Comparison of ENCODE assay signal across 8 cellular contexts in the genomic region with DNA sequence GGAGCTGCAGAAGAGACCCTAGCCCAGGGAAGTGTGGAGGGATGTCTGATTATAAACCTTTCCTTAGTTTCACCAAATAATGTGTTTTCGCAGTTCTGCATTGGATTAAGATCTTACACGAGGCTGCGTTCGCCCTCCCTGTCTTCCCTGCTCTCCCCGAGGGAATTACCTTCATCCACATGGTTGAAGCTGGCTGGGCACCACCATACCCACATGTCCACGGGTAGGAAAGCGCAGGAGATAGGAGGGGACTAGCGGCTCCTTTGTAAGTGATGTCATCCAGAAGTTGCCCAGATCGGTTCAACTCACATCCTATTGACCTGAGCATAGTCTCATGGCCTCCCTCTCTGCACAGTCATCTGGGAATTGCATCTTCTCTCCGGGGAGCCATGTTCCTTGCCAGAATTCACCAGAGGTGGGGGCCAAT. TPM values are rescaled to one million over a fixed set of nuclear protein-coding genes. Genes with fewer than 3 reads are reported as not detected.
DNase-seq lines count a peak whose midpoint lies in the region; ATAC-seq and TF ChIP-seq lines count a peak whose summit lies in the region.

No MANE protein-coding gene starts in this region.

- CTCF ChIA-PET in SK-N-SH (lab: Yijun Ruan, JAX) = interaction anchor here (0.6 to 1.5 kb wide), 5 partner anchors 8 to 100 kb away, joined by 3 to 6 read pairs (median 3); no protein-coding TSS in a partner anchor

- 2% methylated on average over 10 of the region's 10 CpGs for WGBS in SK-N-SH (ENCODE audit: low lambda C conversion rate)
- 7 to 8% methylated on average over 10 of the region's 10 CpGs for WGBS in ectodermal cell, 2 experiments

- no peak for TF ChIP-seq RAD21 in SK-N-SH (IDR thresholded peaks at IDR 0.05; ENCODE audit: low read length)

- peak overlapping the region; percentile 91 for H3K4me2 ChIP-seq in SK-N-SH

- H3K4me3 ChIP-seq in HUES6 (ENCODE audit: low read depth, low read length) = peak overlapping the region; percentile 97
- peak overlapping the region; percentile 89 to 99 for H3K4me3 ChIP-seq in SK-N-SH (ENCODE audit: low read depth in 2 of 2, low read length in 1 of 2)
- H3K4me3 ChIP-seq in ectodermal cell (ENCODE audit: insufficient read depth, low read depth, low read length) = peak overlapping the region; percentile 87
- H3K4me3 ChIP-seq in mononuclear cell (ENCODE audit: low read length) = peak overlapping the region; percentile 80
- H3K4me3 ChIP-seq in vagina = peak overlapping the region; percentile 73 to 75

- no peak for TF ChIP-seq EP300 in SK-N-SH (IDR thresholded peaks at IDR 0.05; ENCODE audit: borderline replicate concordance in 1 of 2, low read depth in 1 of 2, low read length in 1 of 2)

- H3K9me2 ChIP-seq in SK-N-SH = no peaks in the 10 kb centered on the region

- no peaks in the 10 kb centered on the region for H3K9me3 ChIP-seq in HUES6 (ENCODE audit: control insufficient read depth, insufficient read depth, low read depth, low read length)
- no peaks in the 10 kb centered on the region for H3K9me3 ChIP-seq in SK-N-SH
- H3K9me3 ChIP-seq in ectodermal cell (ENCODE audit: control insufficient read depth, low read length) = no peaks in the 10 kb centered on the region
- no peaks in the 10 kb centered on the region for H3K9me3 ChIP-seq in mononuclear cell (ENCODE audit: low read depth, low read length)
- H3K9me3 ChIP-seq in vagina = no peaks in the 10 kb centered on the region

- no peak for TF ChIP-seq POLR2A in vagina (IDR thresholded peaks at IDR 0.05)

- peaks cover 58% of the 10 kb centered on the region for H3K79me2 ChIP-seq in SK-N-SH (ENCODE audit: insufficient read depth)

- H2AFZ ChIP-seq in SK-N-SH (ENCODE audit: low read depth) = peak overlapping the region; percentile 87

- H3K36me3 ChIP-seq in HUES6 (ENCODE audit: control insufficient read depth, insufficient read depth, low read length) (peaks cover 24% of the 10 kb centered on the region), SK-N-SH (replicated peaks in 1 of 2; ENCODE audit: control insufficient read depth in 1 of 2, insufficient read depth in 2 of 2, low read length in 1 of 2) (peaks cover 15 to 16% of the 10 kb centered on the region in 2 experiments), ectodermal cell (ENCODE audit: control insufficient read depth, insufficient read depth, low read length) (peaks cover 12% of the 10 kb centered on the region), vagina (no peaks in the 10 kb centered on the region)

- H3K27ac ChIP-seq in HUES6 (ENCODE audit: low read depth, low read length) (no peak overlapping the region), SK-N-SH (ENCODE audit: low read depth in 2 of 2, low read length in 1 of 2) (peak overlapping the region; percentile 88 to 90), ectodermal cell (ENCODE audit: insufficient read depth, low read depth, low read length, poor library complexity, severe bottlenecking) (no peak overlapping the region), vagina (peak overlapping the region; percentile 79)

- peaks cover 30% of the 10 kb centered on the region for H3F3A ChIP-seq in SK-N-SH (replicated peaks; ENCODE audit: insufficient read depth)

- intact Hi-C loops in vagina (cut with DNase I) = loop anchor here (10.0 kb wide), 1 partner anchor 102 kb away; a partner anchor contains a TSS

- H3K4me1 ChIP-seq in HUES6 (ENCODE audit: control insufficient read depth, insufficient read depth, low read length) = peaks cover 14% of the 10 kb centered on the region
- H3K4me1 ChIP-seq in SK-N-SH (ENCODE audit: control insufficient read depth in 1 of 2, insufficient read depth in 2 of 2, low read depth in 1 of 2, low read length in 1 of 2) = peaks cover 13 to 17% of the 10 kb centered on the region in 2 experiments; a peak in 3 of 4 replicates
- peaks cover 7% of the 10 kb centered on the region for H3K4me1 ChIP-seq in ectodermal cell (ENCODE audit: control insufficient read depth, insufficient read depth, low read length)
- H3K4me1 ChIP-seq in mononuclear cell (ENCODE audit: insufficient read depth, low read length) = peaks cover 24% of the 10 kb centered on the region
- peaks cover 18% of the 10 kb centered on the region for H3K4me1 ChIP-seq in vagina

- ATAC-seq in HG03175 (IDR thresholded peaks at IDR 0.05; ENCODE audit: unreplicated experiment) = no peak

- DNase-seq in DMS79 treated with DMSO at 0.1 percent for 48 hours (lab: John Stamatoyannopoulos, UW) (peak; percentile 43), SK-N-SH (peak; percentile 80), vagina (ENCODE audit: extremely low spot score in 2 of 2) (no peak), SKM-1 treated with dmso at 0.1 percent for 144 hours (lab: John Stamatoyannopoulos, UW; ENCODE audit: unreplicated experiment) (no peak)

- H3K27me3 ChIP-seq in HUES6 (ENCODE audit: control insufficient read depth, insufficient read depth, low read length) (peaks cover 9% of the 10 kb centered on the region), SK-N-SH (ENCODE audit: insufficient read depth) (no peaks in the 10 kb centered on the region), ectodermal cell (ENCODE audit: control insufficient read depth, insufficient read depth, low read length, poor library complexity, severe bottlenecking) (no peaks in the 10 kb centered on the region), mononuclear cell (ENCODE audit: insufficient read depth, low read length) (no peaks in the 10 kb centered on the region), vagina (no peaks in the 10 kb centered on the region)

- TF ChIP-seq CTCF in SK-N-SH (IDR thresholded peaks at IDR 0.05) (no peak), vagina (IDR thresholded peaks at IDR 0.05) (no peak)

- peaks cover 9% of the 10 kb centered on the region; the same call in 1 of the 2 replicates for H4K20me1 ChIP-seq in SK-N-SH (ENCODE audit: insufficient read depth)

- H3K9ac ChIP-seq in HUES6 (ENCODE audit: low read length) (peak overlapping the region; percentile 91), SK-N-SH (peak overlapping the region; percentile 94)

- POLR2A ChIA-PET in SK-N-SH (lab: Yijun Ruan, JAX) = interaction anchor here (0.9 kb wide), 1 partner anchor 9 kb away, joined by 3 read pairs; no protein-coding TSS in a partner anchor

TF ChIP-seq in SK-N-SH, 30 proteins besides CTCF, POLR2A, EP300 and RAD21 (continues in another document):
- TF ChIP-seq CHD2 (IDR thresholded peaks at IDR 0.05; ENCODE audit: low read length, partially characterized antibody) (no peak), RCOR1 (IDR thresholded peaks at IDR 0.05; ENCODE audit: low read length) (peak; percentile 9; the same call in 1 of the 2 replicates), ELF1 (IDR thresholded peaks at IDR 0.05) (no peak), GABPA (IDR thresholded peaks at IDR 0.05; ENCODE audit: low read depth) (no peak), TEAD4 (IDR thresholded peaks at IDR 0.05; ENCODE audit: borderline replicate concordance, insufficient read depth) (no peak), FOSL2 (IDR thresholded peaks at IDR 0.05; ENCODE audit: borderline replicate concordance, low read depth) (no peak), POLR2AphosphoS5 (IDR thresholded peaks at IDR 0.05; ENCODE audit: low read depth, low read length) (no peak), YY1 (IDR thresholded peaks at IDR 0.05; ENCODE audit: low read depth) (peak; percentile 39; the same call in 1 of the 2 replicates), RXRA (IDR thresholded peaks at IDR 0.05; ENCODE audit: borderline replicate concordance, low read depth) (no peak)
- TF ChIP-seq, protein P1, sequence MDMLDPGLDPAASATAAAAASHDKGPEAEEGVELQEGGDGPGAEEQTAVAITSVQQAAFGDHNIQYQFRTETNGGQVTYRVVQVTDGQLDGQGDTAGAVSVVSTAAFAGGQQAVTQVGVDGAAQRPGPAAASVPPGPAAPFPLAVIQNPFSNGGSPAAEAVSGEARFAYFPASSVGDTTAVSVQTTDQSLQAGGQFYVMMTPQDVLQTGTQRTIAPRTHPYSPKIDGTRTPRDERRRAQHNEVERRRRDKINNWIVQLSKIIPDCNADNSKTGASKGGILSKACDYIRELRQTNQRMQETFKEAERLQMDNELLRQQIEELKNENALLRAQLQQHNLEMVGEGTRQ (IDR thresholded peaks at IDR 0.05; ENCODE audit: borderline replicate concordance, low read depth, low read length) = no peak

RNA-seq across cellular contexts. Expression of a gene that starts 1.1 kb away (rescaled TPM):
- 15.4 and 19.6 TPM in 2 replicates for polyA plus RNA-seq in SK-N-SH (2012; rRNA removed)
- 20.8 and 23.6 TPM in 2 replicates for polyA plus RNA-seq in SK-N-SH (2012; cell fraction: cytosol; rRNA removed)
- polyA plus RNA-seq in SK-N-SH (2012; cell fraction: nucleus; rRNA removed) = 30.4 and 41.0 TPM in 2 replicates
- polyA plus RNA-seq in ectodermal cell (2013, experiment 1 of 4) = 79.7 TPM
- polyA plus RNA-seq in ectodermal cell (2013, experiment 2 of 4) = 72.4 TPM
- polyA plus RNA-seq in ectodermal cell (2013, experiment 3 of 4) = 51.4 TPM
- polyA plus RNA-seq in ectodermal cell (2013, experiment 4 of 4) = 55.7 TPM
- 11.0 TPM for total RNA-seq in mononuclear cell
- 11.0 TPM for total RNA-seq in vagina

RNA-seq across cellular contexts. Expression of a gene that starts 49.6 kb away (rescaled TPM):
- 0.76 and 1.2 TPM in 2 replicates for polyA plus RNA-seq in SK-N-SH (2012; rRNA removed)
- 0.42 and 0.66 TPM in 2 replicates for polyA plus RNA-seq in SK-N-SH (2012; cell fraction: cytosol; rRNA removed)
- polyA plus RNA-seq in SK-N-SH (2012; cell fraction: nucleus; rRNA removed) = 1.5 and 4.5 TPM in 2 replicates
- polyA plus RNA-seq in ectodermal cell (2013, experiment 1 of 4) = 11.0 TPM
- 12.4 TPM for polyA plus RNA-seq in ectodermal cell (2013, experiment 2 of 4)
- polyA plus RNA-seq in ectodermal cell (2013, experiment 3 of 4) = 9.6 TPM
- polyA plus RNA-seq in ectodermal cell (2013, experiment 4 of 4) = 10.1 TPM
- total RNA-seq in mononuclear cell (96.6 TPM), vagina (26.3 TPM)

RNA-seq across cellular contexts. Expression of a gene that starts 59.2 kb away (rescaled TPM):
- polyA plus RNA-seq in SK-N-SH (2012; rRNA removed) = 13.4 and 19.1 TPM in 2 replicates
- 17.1 and 17.9 TPM in 2 replicates for polyA plus RNA-seq in SK-N-SH (2012; cell fraction: cytosol; rRNA removed)
- polyA plus RNA-seq in SK-N-SH (2012; cell fraction: nucleus; rRNA removed) = 22.1 and 23.6 TPM in 2 replicates
- 19.6 TPM for polyA plus RNA-seq in ectodermal cell (2013, experiment 1 of 4)
- polyA plus RNA-seq in ectodermal cell (2013, experiment 2 of 4) = 22.5 TPM
- 15.9 TPM for polyA plus RNA-seq in ectodermal cell (2013, experiment 3 of 4)
- 21.8 TPM for polyA plus RNA-seq in ectodermal cell (2013, experiment 4 of 4)
- total RNA-seq in mononuclear cell (8.2 TPM), vagina (13.3 TPM)

Comparison
In these comparisons a context has a peak if more than half of its experiments do, and no peak if none do; other contexts are left out.
1. DNase-seq: peak in DMS79 treated with DMSO at 0.1 percent for 48 hours (single experiment) and SK-N-SH (single experiment); none in vagina (0 of 2) and SKM-1 treated with dmso at 0.1 percent for 144 hours (single experiment).
2. H3K27ac ChIP-seq: peak in SK-N-SH (2 of 2) and vagina (single experiment); none in HUES6 (single experiment) and ectodermal cell (single experiment).
3. Peak in every context shown above with its lines, with median percentiles within 50 percentile points of each other: H3K4me3 ChIP-seq.